ENCODE assay signal across 10 cellular contexts in the genomic region with DNA sequence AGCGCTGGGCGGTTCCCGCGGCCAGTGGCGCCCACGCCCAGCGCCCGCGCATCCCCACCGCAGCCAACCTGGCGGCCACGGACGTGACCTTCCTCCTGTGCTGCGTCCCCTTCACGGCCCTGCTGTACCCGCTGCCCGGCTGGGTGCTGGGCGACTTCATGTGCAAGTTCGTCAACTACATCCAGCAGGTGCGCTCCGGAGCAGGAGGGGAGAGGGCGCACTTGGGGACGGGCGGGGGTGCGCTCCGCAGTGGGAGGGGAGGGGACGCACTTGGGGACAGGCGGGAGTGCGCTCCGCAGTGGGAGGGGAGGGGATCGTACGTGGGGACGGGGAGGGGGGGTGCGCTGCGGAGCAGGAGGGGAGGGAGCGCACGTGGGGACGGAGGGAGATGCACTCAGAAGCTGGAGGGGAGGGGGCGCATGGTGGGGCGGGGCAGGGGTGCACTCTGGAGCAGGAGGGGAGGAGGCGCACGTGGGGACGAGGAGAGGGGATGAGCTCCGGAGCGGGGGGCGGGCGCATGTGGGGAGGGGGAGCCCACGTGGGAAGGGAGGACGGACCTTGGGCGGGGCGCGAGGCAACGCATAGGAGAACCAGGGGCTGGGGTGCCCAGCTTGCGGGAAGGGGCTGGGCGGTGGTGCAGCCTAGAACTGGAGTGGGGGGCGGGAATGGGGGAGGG. TPM values are rescaled to one million over a fixed set of nuclear protein-coding genes. Genes with fewer than 3 reads are reported as not detected.
DNase-seq lines count a peak whose midpoint lies in the region; ATAC-seq and TF ChIP-seq lines count a peak whose summit lies in the region.
"Had no signal": no experiment of that assay in that cellular context is flagged by ENCODE, and none has a peak within 500 bp of the region (broad histone marks: within the 10 kb centered on the region; RNA-seq: fewer than 3 reads in every experiment).

No MANE protein-coding gene starts in this region.

- peak overlapping the region; percentile 89 for H2BK15ac ChIP-seq in neuronal stem cell (ENCODE audit: low read length)

- ATAC-seq in activated B cell treated with CpG ODN at 0.5 μM for 24 hours (ENCODE audit: low read depth) (no peak), HG03460 (IDR thresholded peaks at IDR 0.05; ENCODE audit: unreplicated experiment) (no peak)

- H3K9ac ChIP-seq in neuronal stem cell (ENCODE audit: low read depth, low read length, poor library complexity) = peak overlapping the region; percentile 44

- H3K9me3 ChIP-seq in neuronal stem cell (replicated peaks in 1 of 2; ENCODE audit: control insufficient read depth in 2 of 2, insufficient read depth in 1 of 2, low read depth in 1 of 2, low read length in 2 of 2) = no peaks in the 10 kb centered on the region
- H3K9me3 ChIP-seq: psoas muscle had no signal

- POLR2A ChIA-PET in activated B cell treated with CpG ODN at 0.5 μM for 24 hours (lab: Charles Lee) = interaction anchor here (0.5 to 3.3 kb wide), 13 partner anchors 9 to 348 kb away, joined by 3 to 20 read pairs (median 9); partner anchors contain the start of genes MED16, RNU6-9 and WDR18

- no peak overlapping the region for H3K27ac Mint-ChIP-seq in activated B cell treated with CpG ODN at 0.5 μM for 24 hours

- TF ChIP-seq CTCF in activated B cell treated with CpG ODN at 0.5 μM for 24 hours (IDR thresholded peaks at IDR 0.05) = no peak

- no peak overlapping the region for H3K27ac ChIP-seq in neuronal stem cell (replicated peaks; ENCODE audit: low read length)
- H3K27ac ChIP-seq: psoas muscle had no signal

- no peaks in the 10 kb centered on the region for H3K27me3 Mint-ChIP-seq in activated B cell treated with CpG ODN at 0.5 μM for 24 hours

- peak overlapping the region; percentile 50 for H3K4me3 Mint-ChIP-seq in activated B cell treated with CpG ODN at 0.5 μM for 24 hours

- H3K4ac ChIP-seq in neuronal stem cell (ENCODE audit: low read length) = no peak overlapping the region

- intact Hi-C loops in activated B cell treated with CpG ODN at 0.5 μM for 24 hours (cut with micrococcal nuclease) = no loop called here

- CTCF ChIA-PET in activated B cell treated with CpG ODN at 0.5 μM for 24 hours (lab: Charles Lee) = interaction anchor here (0.9 to 3.6 kb wide), 4 partner anchors 11 to 65 kb away, joined by 3 to 25 read pairs (median 6); partner anchors contain the start of gene WDR18

- H3K9me3 Mint-ChIP-seq in activated B cell treated with CpG ODN at 0.5 μM for 24 hours = no peaks in the 10 kb centered on the region

- H4K91ac ChIP-seq in neuronal stem cell (ENCODE audit: low read depth, low read length, poor library complexity) = no peak overlapping the region

- H3K4me1 ChIP-seq in neuronal stem cell (ENCODE audit: control insufficient read depth in 2 of 2, insufficient read depth in 1 of 2, low read depth in 1 of 2, low read length in 2 of 2) = peaks cover 4 to 6% of the 10 kb centered on the region in 2 donors

- H3K4me2 ChIP-seq in neuronal stem cell (ENCODE audit: insufficient read depth, low read length, poor library complexity, severe bottlenecking) = no peak overlapping the region

- peaks cover 30% of the 10 kb centered on the region for H3K4me1 Mint-ChIP-seq in activated B cell treated with CpG ODN at 0.5 μM for 24 hours

- no peaks in the 10 kb centered on the region for H3K79me1 ChIP-seq in neuronal stem cell (ENCODE audit: low read depth, low read length)

- no peak overlapping the region for H2BK5ac ChIP-seq in neuronal stem cell (ENCODE audit: low read length)

- peak overlapping the region; percentile 91 for H3K23ac ChIP-seq in neuronal stem cell (ENCODE audit: low read depth, low read length, poor library complexity)

- no peaks in the 10 kb centered on the region for H3K36me3 Mint-ChIP-seq in activated B cell treated with CpG ODN at 0.5 μM for 24 hours (ENCODE audit: low read depth)

- H2BK120ac ChIP-seq in neuronal stem cell (ENCODE audit: low read depth, low read length) = no peak overlapping the region

- no peak overlapping the region for H4K8ac ChIP-seq in neuronal stem cell (ENCODE audit: low read depth, low read length)

- H2AFZ ChIP-seq in neuronal stem cell (ENCODE audit: low read length) = peak overlapping the region; percentile 90

- no peak overlapping the region for H3K14ac ChIP-seq in neuronal stem cell (ENCODE audit: low read length)

- H3K18ac ChIP-seq in neuronal stem cell (ENCODE audit: low read length) = peak overlapping the region; percentile 71

- H2BK12ac ChIP-seq in neuronal stem cell (ENCODE audit: low read length) = peak overlapping the region; percentile 84

- no CpG with 5 or more reads among the region's 56 CpGs for WGBS in neuronal stem cell (ENCODE audit: extremely low coverage in 2 of 2, insufficient read length in 2 of 2, insufficient replicate concordance in 1 of 2), 2 donors

- H3K27me3 ChIP-seq in neuronal stem cell (ENCODE audit: control insufficient read depth in 3 of 3, insufficient read depth in 3 of 3, low read depth in 1 of 3, low read length in 3 of 3) = peaks cover 0 to 48% (median 24%) of the 10 kb centered on the region in 3 experiments

- DNase-seq in activated CD4-positive, alpha-beta T cell treated with anti-CD3 and anti-CD28 coated beads for 4 hours = peak; percentile 26 to 29
- DNase-seq in activated CD4-positive, alpha-beta T cell treated with anti-CD3 and anti-CD28 coated beads, Interleukin-2, amount 50 U/mL, for 4 hours = no peak
- DNase-seq in activated B cell treated with CpG ODN at 0.5 μM for 24 hours = no peak
- no peak for DNase-seq in neuronal stem cell (ENCODE audit: low spot score)
- no peak for DNase-seq in globus pallidus (ENCODE audit: low spot score)
- DNase-seq: NCI-H1092 treated with DMSO at 0.1 percent for 48 hours, psoas muscle had no signal

- H3K36me3 ChIP-seq in neuronal stem cell (replicated peaks in 1 of 2; ENCODE audit: control insufficient read depth in 2 of 2, insufficient read depth in 2 of 2, low read length in 2 of 2) = peaks cover 0 to 14% of the 10 kb centered on the region in 2 donors

- H2AK5ac ChIP-seq in neuronal stem cell (ENCODE audit: low read depth, low read length) = peak overlapping the region; percentile 92

- H3K4me3 ChIP-seq in neuronal stem cell (ENCODE audit: low read length in 2 of 2) = peak overlapping the region in 1 of 2 donors; percentile 59

RNA-seq across cellular contexts. Expression of gene KISS1R, which starts 1.5 kb away (rescaled TPM):
- 0.49 TPM in 2 replicates for total RNA-seq in activated B cell treated with CpG ODN at 0.5 μM for 24 hours
- 0.29 TPM for polyA plus RNA-seq in neuronal stem cell (2013, experiment 1 of 2)
- polyA plus RNA-seq in neuronal stem cell (2013, experiment 2 of 2) = 0.39 TPM
- total RNA-seq: bronchial epithelial cell, psoas muscle had no signal

RNA-seq across cellular contexts. Expression of gene R3HDM4, which starts 5.6 kb away (rescaled TPM):
- 174 and 189 TPM in 2 replicates for total RNA-seq in activated B cell treated with CpG ODN at 0.5 μM for 24 hours
- 52.8 TPM for polyA plus RNA-seq in neuronal stem cell (2013, experiment 1 of 2)
- 52.4 TPM for polyA plus RNA-seq in neuronal stem cell (2013, experiment 2 of 2)

RNA-seq across cellular contexts. Expression of gene ARID3A, which starts 7.2 kb away (rescaled TPM):
- 67.7 and 74.9 TPM in 2 replicates for total RNA-seq in activated B cell treated with CpG ODN at 0.5 μM for 24 hours
- polyA plus RNA-seq in neuronal stem cell (2013, experiment 1 of 2) = 61.6 TPM
- 65.4 TPM for polyA plus RNA-seq in neuronal stem cell (2013, experiment 2 of 2)

RNA-seq across cellular contexts. Expression of gene RNU6-9, which starts 25.3 kb away (rescaled TPM):
- not detected in 2 replicates for total RNA-seq in activated B cell treated with CpG ODN at 0.5 μM for 24 hours
- not detected for polyA plus RNA-seq in neuronal stem cell (2013, experiment 1 of 2)
- not detected for polyA plus RNA-seq in neuronal stem cell (2013, experiment 2 of 2)
- total RNA-seq: bronchial epithelial cell; psoas muscle; T-helper 1 cell treated with Interleukin-12 subunit alpha and Interleukin-12 subunit beta and Interleukin-4 antibody, amounts not matched to agents 30 ng/mL and 1 ng/mL, for 36 hours had no signal
- polyA plus RNA-seq: psoas muscle had no signal

RNA-seq across cellular contexts. Expression of gene MED16, which starts 25.6 kb away (rescaled TPM):
- 76.1 and 79.3 TPM in 2 replicates for total RNA-seq in activated B cell treated with CpG ODN at 0.5 μM for 24 hours
- polyA plus RNA-seq in neuronal stem cell (2013, experiment 1 of 2) = 33.3 TPM
- polyA plus RNA-seq in neuronal stem cell (2013, experiment 2 of 2) = 32.9 TPM

Comparison
In these comparisons a context has a peak if more than half of its experiments do, and no peak if none do; other contexts are left out.
1. DNase-seq: peak in activated CD4-positive, alpha-beta T cell treated with anti-CD3 and anti-CD28 coated beads for 4 hours (2 of 2); none in activated CD4-positive, alpha-beta T cell treated with anti-CD3 and anti-CD28 coated beads, Interleukin-2, amount 50 U/mL, for 4 hours (0 of 2), activated B cell treated with CpG ODN at 0.5 μM for 24 hours (single experiment), neuronal stem cell (single experiment) and globus pallidus (single experiment).